13 cellular contexts compared by ENCODE assay signal in the genomic region with DNA sequence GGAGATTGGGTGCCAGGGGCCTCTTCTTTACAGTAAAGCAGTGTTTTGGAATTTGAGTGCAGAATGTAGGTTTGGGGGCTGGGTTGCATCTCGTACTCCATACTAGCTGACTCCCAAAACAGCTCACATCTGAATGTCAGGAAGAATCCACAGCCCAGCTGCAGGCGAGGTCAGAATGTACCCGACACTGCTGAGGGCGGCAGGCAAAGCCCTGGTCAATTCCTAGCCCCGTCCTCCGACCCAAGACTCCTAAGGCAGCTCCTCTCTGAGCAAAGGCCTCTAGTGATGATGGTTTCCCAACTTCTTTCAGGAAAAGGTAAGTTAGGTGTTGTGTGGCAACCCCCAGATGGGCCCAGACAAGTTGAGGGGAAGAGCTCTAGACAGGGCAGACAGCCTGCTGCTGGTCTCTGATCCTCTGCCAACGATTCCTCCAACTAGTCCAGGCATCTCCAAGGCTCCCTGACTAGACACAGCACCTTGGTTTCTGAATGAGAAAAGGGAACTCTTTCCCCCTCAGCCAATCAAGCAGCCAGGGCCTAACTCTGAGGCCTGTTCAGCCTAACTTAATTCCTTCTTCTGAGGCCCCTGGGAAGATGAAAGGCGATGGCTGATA. TPM values are rescaled to one million over a fixed set of nuclear protein-coding genes. Genes with fewer than 3 reads are reported as not detected.
DNase-seq lines count a peak whose midpoint lies in the region; ATAC-seq, FAIRE-seq and TF ChIP-seq lines count a peak whose summit lies in the region.
"Had no signal": no experiment of that assay in that cellular context is flagged by ENCODE, and none has a peak within 500 bp of the region (broad histone marks: within the 10 kb centered on the region; RNA-seq: fewer than 3 reads in every experiment).

No MANE protein-coding gene starts in this region.

- H4K8ac ChIP-seq in mesenchymal stem cell (ENCODE audit: low read length) = no peak overlapping the region

- peaks cover 23% of the 10 kb centered on the region for H3K4me1 Mint-ChIP-seq in activated naive CD8-positive, alpha-beta T cell (ENCODE audit: low read depth)
- peaks cover 19% of the 10 kb centered on the region for H3K4me1 Mint-ChIP-seq in activated naive CD8-positive, alpha-beta T cell treated with anti-CD3 and anti-CD28 coated beads for 36 hours
- H3K4me1 Mint-ChIP-seq in activated B cell treated with CpG ODN at 0.5 μM for 24 hours = peaks cover 99% of the 10 kb centered on the region

- peak overlapping the region in 1 of 2 experiments; percentile 15 for H3K4me3 ChIP-seq in mesenchymal stem cell (ENCODE audit: insufficient read depth in 1 of 2, low read depth in 1 of 2, low read length in 2 of 2)
- no peak overlapping the region for H3K4me3 ChIP-seq in upper lobe of right lung
- H3K4me3 ChIP-seq: dorsolateral prefrontal cortex, SJCRH30 had no signal

- POLR2A ChIA-PET in activated B cell treated with CpG ODN at 0.5 μM for 24 hours (lab: Charles Lee) = interaction anchor here (0.7 to 14.9 kb wide), 13 partner anchors 8 to 1988 kb away, joined by 3 to 263 read pairs (median 7); a partner anchor contains a TSS

- H3K36me3 ChIP-seq in mesenchymal stem cell (ENCODE audit: control insufficient read depth in 1 of 2, insufficient read depth in 2 of 2, low read depth in 1 of 2, low read length in 2 of 2) (peaks cover 50 to 85% of the 10 kb centered on the region in 2 experiments), upper lobe of right lung (peaks cover 42% of the 10 kb centered on the region)
- H3K36me3 ChIP-seq: SJCRH30 had no signal

- no peak for TF ChIP-seq CTCF in activated B cell treated with CpG ODN at 0.5 μM for 24 hours (IDR thresholded peaks at IDR 0.05)
- TF ChIP-seq CTCF in upper lobe of right lung (IDR thresholded peaks at IDR 0.05) = no peak

- no peak overlapping the region for H2AK5ac ChIP-seq in mesenchymal stem cell (ENCODE audit: low read length, severe bottlenecking)

- H3K9me3 ChIP-seq in mesenchymal stem cell (ENCODE audit: control insufficient read depth, low read length) = no peaks in the 10 kb centered on the region
- no peaks in the 10 kb centered on the region for H3K9me3 ChIP-seq in upper lobe of right lung
- H3K9me3 ChIP-seq: SJCRH30 had no signal

- H3K36me3 Mint-ChIP-seq in activated naive CD8-positive, alpha-beta T cell = no peaks in the 10 kb centered on the region
- no peaks in the 10 kb centered on the region for H3K36me3 Mint-ChIP-seq in activated naive CD8-positive, alpha-beta T cell treated with anti-CD3 and anti-CD28 coated beads for 36 hours
- peaks cover 62% of the 10 kb centered on the region for H3K36me3 Mint-ChIP-seq in activated B cell treated with CpG ODN at 0.5 μM for 24 hours (ENCODE audit: low read depth)

- H3K9ac ChIP-seq in mesenchymal stem cell (ENCODE audit: low read length) = peak overlapping the region; percentile 32

- intact Hi-C loops in activated B cell treated with CpG ODN at 0.5 μM for 24 hours (cut with micrococcal nuclease) = loop anchor here (1.0 to 10.0 kb wide), 12 partner anchors 7 to 1364 kb away; a partner anchor contains a TSS
- intact Hi-C loops in upper lobe of right lung (cut with DNase I) = no loop called here

- H3K14ac ChIP-seq in mesenchymal stem cell (ENCODE audit: low read length in 2 of 2) = no peak overlapping the region

- FAIRE-seq in RCC 7860 (lab: Jason Lieb, UNC) = no peak

- peak overlapping the region; percentile 54 for H3K27ac Mint-ChIP-seq in activated naive CD8-positive, alpha-beta T cell
- H3K27ac Mint-ChIP-seq in activated naive CD8-positive, alpha-beta T cell treated with anti-CD3 and anti-CD28 coated beads for 36 hours = no peak overlapping the region
- H3K27ac Mint-ChIP-seq in activated B cell treated with CpG ODN at 0.5 μM for 24 hours = peak overlapping the region; percentile 97

- H3K4me1 ChIP-seq in mesenchymal stem cell (ENCODE audit: control insufficient read depth, insufficient read depth, low read depth, low read length) = peaks cover 4% of the 10 kb centered on the region
- peaks cover 10% of the 10 kb centered on the region for H3K4me1 ChIP-seq in upper lobe of right lung

- no peak overlapping the region for H2BK120ac ChIP-seq in mesenchymal stem cell (ENCODE audit: low read depth, low read length)

- H3K18ac ChIP-seq in mesenchymal stem cell (ENCODE audit: low read depth in 1 of 2, low read length in 2 of 2) = no peak overlapping the region

- peaks cover 8% of the 10 kb centered on the region for H3K79me1 ChIP-seq in mesenchymal stem cell (replicated peaks; ENCODE audit: low read length, poor library complexity, severe bottlenecking)

- WGBS in mesenchymal stem cell = 87% methylated on average over 8 of the region's 8 CpGs

- no peak overlapping the region for H4K91ac ChIP-seq in mesenchymal stem cell (ENCODE audit: low read length)

- no peaks in the 10 kb centered on the region for H3K27me3 Mint-ChIP-seq in activated naive CD8-positive, alpha-beta T cell
- no peaks in the 10 kb centered on the region for H3K27me3 Mint-ChIP-seq in activated naive CD8-positive, alpha-beta T cell treated with anti-CD3 and anti-CD28 coated beads for 36 hours
- no peaks in the 10 kb centered on the region for H3K27me3 Mint-ChIP-seq in activated B cell treated with CpG ODN at 0.5 μM for 24 hours

- peaks cover 0 to 11% of the 10 kb centered on the region in 2 experiments for H3K27me3 ChIP-seq in mesenchymal stem cell (ENCODE audit: control insufficient read depth in 1 of 2, insufficient read depth in 1 of 2, low read length in 2 of 2)
- no peaks in the 10 kb centered on the region for H3K27me3 ChIP-seq in upper lobe of right lung
- H3K27me3 ChIP-seq: dorsolateral prefrontal cortex, SJCRH30 had no signal

- no peak overlapping the region for H3K27ac ChIP-seq in mesenchymal stem cell (ENCODE audit: low read length, poor library complexity, severe bottlenecking)
- H3K27ac ChIP-seq in upper lobe of right lung = no peak overlapping the region
- H3K27ac ChIP-seq: HL-60, SJCRH30 had no signal

- H2AFZ ChIP-seq in mesenchymal stem cell (ENCODE audit: low read depth, low read length) = no peak overlapping the region

- H3K9me3 Mint-ChIP-seq in activated naive CD8-positive, alpha-beta T cell (ENCODE audit: low read depth) = no peaks in the 10 kb centered on the region
- H3K9me3 Mint-ChIP-seq in activated naive CD8-positive, alpha-beta T cell treated with anti-CD3 and anti-CD28 coated beads for 36 hours = no peaks in the 10 kb centered on the region
- H3K9me3 Mint-ChIP-seq in activated B cell treated with CpG ODN at 0.5 μM for 24 hours = no peaks in the 10 kb centered on the region

- H2BK12ac ChIP-seq in mesenchymal stem cell (ENCODE audit: low read length in 2 of 2) = no peak overlapping the region

- no peak for DNase-seq in activated naive CD8-positive, alpha-beta T cell treated with anti-CD3 and anti-CD28 coated beads for 36 hours
- peak; percentile 16 for DNase-seq in activated B cell treated with CpG ODN at 0.5 μM for 24 hours
- no peak for DNase-seq in mesenchymal stem cell
- peak; percentile 31 for DNase-seq in upper lobe of right lung
- no peak for DNase-seq in RCC 7860 (ENCODE audit: low spot score)
- no peak for DNase-seq in SHP77 (lab: John Stamatoyannopoulos, UW)
- DNase-seq: activated CD4-positive, alpha-beta T cell treated with anti-CD3 and anti-CD28 coated beads for 1 hour; SJCRH30 had no signal

- H2BK15ac ChIP-seq in mesenchymal stem cell (ENCODE audit: low read depth, poor library complexity, severe bottlenecking) = no peak overlapping the region

- CTCF ChIA-PET in activated B cell treated with CpG ODN at 0.5 μM for 24 hours (lab: Charles Lee) = interaction anchor here (0.9 to 2.5 kb wide), 8 partner anchors 8 to 159 kb away, joined by 4 to 13 read pairs (median 5); a partner anchor contains a TSS

- H2BK5ac ChIP-seq in mesenchymal stem cell (ENCODE audit: low read depth, low read length, poor library complexity, severe bottlenecking) = no peak overlapping the region

- H3K4me3 Mint-ChIP-seq in activated naive CD8-positive, alpha-beta T cell = no peak overlapping the region
- H3K4me3 Mint-ChIP-seq in activated naive CD8-positive, alpha-beta T cell treated with anti-CD3 and anti-CD28 coated beads for 36 hours = no peak overlapping the region
- H3K4me3 Mint-ChIP-seq in activated B cell treated with CpG ODN at 0.5 μM for 24 hours = peak overlapping the region; percentile 94

- no peak for ATAC-seq in activated B cell treated with CpG ODN at 0.5 μM for 24 hours (ENCODE audit: low read depth)
- ATAC-seq in upper lobe of right lung = no peak
- ATAC-seq in GM21528 (IDR thresholded peaks at IDR 0.05; ENCODE audit: low FRiP score, unreplicated experiment) = no peak

- no peak overlapping the region for H3K23ac ChIP-seq in mesenchymal stem cell (ENCODE audit: low read length in 2 of 2)

- no peak overlapping the region for H3K4ac ChIP-seq in mesenchymal stem cell (ENCODE audit: low read depth in 1 of 2, low read length in 2 of 2)

- H3K4me2 ChIP-seq in mesenchymal stem cell (ENCODE audit: low read length, poor library complexity, severe bottlenecking) = no peak overlapping the region

RNA-seq across cellular contexts. Expression of a gene that starts 8.6 kb away (rescaled TPM):
- 1 to 10 TPM; 1.2 to 1.5 TPM for total RNA-seq in activated naive CD8-positive, alpha-beta T cell treated with anti-CD3 and anti-CD28 coated beads for 36 hours
- 47.4 and 59.7 TPM in 2 replicates for total RNA-seq in activated B cell treated with CpG ODN at 0.5 μM for 24 hours
- 0.08 TPM for polyA plus RNA-seq in mesenchymal stem cell (2013, experiment 1 of 2)
- 0.07 TPM for polyA plus RNA-seq in mesenchymal stem cell (2013, experiment 2 of 2)
- total RNA-seq in upper lobe of right lung = 6.0 TPM

RNA-seq across cellular contexts. Expression of a gene that starts 13.4 kb away (rescaled TPM):
- 10 to 100 TPM; 34.8 to 43.5 TPM for total RNA-seq in activated naive CD8-positive, alpha-beta T cell treated with anti-CD3 and anti-CD28 coated beads for 36 hours
- total RNA-seq in activated B cell treated with CpG ODN at 0.5 μM for 24 hours (72.0 and 77.7 TPM in 2 replicates), upper lobe of right lung (27.6 TPM)
- 16.4 TPM for polyA plus RNA-seq in mesenchymal stem cell (2013, experiment 1 of 2)
- 17.3 TPM for polyA plus RNA-seq in mesenchymal stem cell (2013, experiment 2 of 2)

RNA-seq across cellular contexts. Expression of a gene that starts 24.0 kb away (rescaled TPM):
- under 1 TPM; 0.60 to 0.80 TPM for total RNA-seq in activated naive CD8-positive, alpha-beta T cell treated with anti-CD3 and anti-CD28 coated beads for 36 hours
- total RNA-seq in activated B cell treated with CpG ODN at 0.5 μM for 24 hours = 3.9 and 4.6 TPM in 2 replicates
- polyA plus RNA-seq in mesenchymal stem cell (2013, experiment 1 of 2) = 0.28 TPM
- 0.15 TPM for polyA plus RNA-seq in mesenchymal stem cell (2013, experiment 2 of 2)
- total RNA-seq in upper lobe of right lung = 0.75 TPM
- total RNA-seq: kidney epithelial cell had no signal

RNA-seq across cellular contexts. Expression of a gene that starts 45.6 kb away (rescaled TPM):
- under 1 TPM; 0.54 to 0.56 TPM for total RNA-seq in activated naive CD8-positive, alpha-beta T cell treated with anti-CD3 and anti-CD28 coated beads for 36 hours
- total RNA-seq in activated B cell treated with CpG ODN at 0.5 μM for 24 hours (1.9 and 3.4 TPM in 2 replicates), upper lobe of right lung (6.4 TPM)
- polyA plus RNA-seq in mesenchymal stem cell (2013, experiment 1 of 2) = 7.5 TPM
- 8.0 TPM for polyA plus RNA-seq in mesenchymal stem cell (2013, experiment 2 of 2)

Comparison
In these comparisons a context has a peak if more than half of its experiments do, and no peak if none do; other contexts are left out.
1. DNase-seq: peak in activated B cell treated with CpG ODN at 0.5 μM for 24 hours (single experiment) and upper lobe of right lung (single experiment); none in activated naive CD8-positive, alpha-beta T cell treated with anti-CD3 and anti-CD28 coated beads for 36 hours (single experiment), mesenchymal stem cell (single experiment), RCC 7860 (single experiment) and SHP77 (0 of 2).